9 cellular contexts compared by ENCODE assay signal in genomic region chr19:48646912-48647216, GRCh38. TPM values are rescaled to one million over a fixed set of nuclear protein-coding genes. Genes with fewer than 3 reads are reported as not detected.
DNase-seq lines count a peak whose midpoint lies in the region; ATAC-seq and TF ChIP-seq lines count a peak whose summit lies in the region.
"Had no signal": no experiment of that assay in that cellular context is flagged by ENCODE, and none has a peak within 500 bp of the region (broad histone marks: within the 10 kb centered on the region; RNA-seq: fewer than 3 reads in every experiment).

No MANE protein-coding gene starts in this region.

- peak overlapping the region; percentile 47 for H3K4me3 Mint-ChIP-seq in activated T-cell treated with anti-CD3 and anti-CD28 coated beads, Interleukin-2, amount 50 U/mL, for 4 hours
- peak overlapping the region; percentile 53 for H3K4me3 Mint-ChIP-seq in endothelial cell (ENCODE audit: unreplicated experiment)
- H3K4me3 Mint-ChIP-seq in stimulated activated naive CD8-positive, alpha-beta T cell treated with anti-CD3 and anti-CD28 coated beads, Interleukin-15, amount 100 ng/mL, for 72 hours, result peak overlapping the region; percentile 89 to 97

- H3K27me3 Mint-ChIP-seq in activated T-cell treated with anti-CD3 and anti-CD28 coated beads, Interleukin-2, amount 50 U/mL, for 4 hours (ENCODE audit: low read depth), result no peaks in the 10 kb centered on the region
- H3K27me3 Mint-ChIP-seq in endothelial cell (ENCODE audit: unreplicated experiment), result peaks cover 10% of the 10 kb centered on the region
- no peaks in the 10 kb centered on the region for H3K27me3 Mint-ChIP-seq in stimulated activated naive CD8-positive, alpha-beta T cell treated with anti-CD3 and anti-CD28 coated beads, Interleukin-15, amount 100 ng/mL, for 72 hours

- H3K27ac ChIP-seq in SU-DHL-6 (ENCODE audit: low read depth, low read length), result 0 out of 2 replicates have a peak overlapping the region, but pooled peaks have one; percentile 0

- H4K20me1 ChIP-seq in SU-DHL-6 (ENCODE audit: low read depth, low read length), result no peaks in the 10 kb centered on the region

- no peaks in the 10 kb centered on the region for H3K9me2 ChIP-seq in SU-DHL-6 (replicated peaks; ENCODE audit: insufficient read depth, low read length)

- H3K36me3 ChIP-seq in SU-DHL-6 (ENCODE audit: low read length), result no peaks in the 10 kb centered on the region

- no peaks in the 10 kb centered on the region for H3K79me2 ChIP-seq in SU-DHL-6 (ENCODE audit: insufficient read depth, low read length)

- no peaks in the 10 kb centered on the region for H3K9me3 ChIP-seq in SU-DHL-6 (ENCODE audit: insufficient read depth, low read length)

- peak overlapping the region; percentile 8; the same call in 1 of the 2 replicates for H3K9ac ChIP-seq in SU-DHL-6 (ENCODE audit: low read length)

- H3F3A ChIP-seq in SU-DHL-6 (ENCODE audit: insufficient read depth), result no peaks in the 10 kb centered on the region

- no peaks in the 10 kb centered on the region for H3K27me3 ChIP-seq in SU-DHL-6 (ENCODE audit: low read length)

- no peak for ATAC-seq in activated T-cell treated with anti-CD3 and anti-CD28 coated beads, Interleukin-2, amount 50 U/mL, for 4 hours
- no peak for ATAC-seq in stimulated activated naive CD8-positive, alpha-beta T cell treated with anti-CD3 and anti-CD28 coated beads, Interleukin-15, amount 100 ng/mL, for 72 hours
- ATAC-seq in HG03108 (IDR thresholded peaks at IDR 0.05; ENCODE audit: unreplicated experiment) (no peak), HG02798 (IDR thresholded peaks at IDR 0.05; ENCODE audit: poor library complexity, unreplicated experiment) (no peak)

- H3K4me3 ChIP-seq in SU-DHL-6 (ENCODE audit: insufficient read depth, low read length, poor library complexity, severe bottlenecking), result no peak overlapping the region

- H3K4me2 ChIP-seq in SU-DHL-6 (ENCODE audit: low read depth, low read length, poor library complexity, severe bottlenecking), result peak overlapping the region; percentile 62

- no peak for TF ChIP-seq CTCF in SU-DHL-6 (IDR thresholded peaks at IDR 0.05; ENCODE audit: insufficient read depth, low read length, poor library complexity, severe bottlenecking)
- TF ChIP-seq CTCF in endothelial cell (IDR thresholded peaks at IDR 0.05; ENCODE audit: unreplicated experiment), result no peak

- DNase-seq in activated T-cell treated with anti-CD3 and anti-CD28 coated beads, Interleukin-2, amount 50 U/mL, for 4 hours, result no peak
- DNase-seq in activated T-cell treated with anti-CD3 and anti-CD28 coated beads, Interleukin-2, amount 50 U/mL, for 48 hours, result no peak
- DNase-seq in endothelial cell (ENCODE audit: low spot score), result no peak
- DNase-seq in stimulated activated naive CD8-positive, alpha-beta T cell treated with anti-CD3 and anti-CD28 coated beads, Interleukin-15, amount 100 ng/mL, for 72 hours, result no peak
- no peak for DNase-seq in NCI-H187 (lab: John Stamatoyannopoulos, UW)

- H2AFZ ChIP-seq in SU-DHL-6 (ENCODE audit: low read depth, low read length, severe bottlenecking), result no peak overlapping the region

- no peaks in the 10 kb centered on the region for H3K9me3 Mint-ChIP-seq in activated T-cell treated with anti-CD3 and anti-CD28 coated beads, Interleukin-2, amount 50 U/mL, for 4 hours
- no peaks in the 10 kb centered on the region for H3K9me3 Mint-ChIP-seq in endothelial cell (ENCODE audit: unreplicated experiment)
- H3K9me3 Mint-ChIP-seq in stimulated activated naive CD8-positive, alpha-beta T cell treated with anti-CD3 and anti-CD28 coated beads, Interleukin-15, amount 100 ng/mL, for 72 hours, result no peaks in the 10 kb centered on the region

- H3K36me3 Mint-ChIP-seq in activated T-cell treated with anti-CD3 and anti-CD28 coated beads, Interleukin-2, amount 50 U/mL, for 4 hours (ENCODE audit: insufficient read depth), result no peaks in the 10 kb centered on the region
- peaks cover 4% of the 10 kb centered on the region for H3K36me3 Mint-ChIP-seq in endothelial cell (ENCODE audit: low read depth, unreplicated experiment)

- H3K27ac Mint-ChIP-seq in endothelial cell (ENCODE audit: unreplicated experiment), result no peak overlapping the region
- H3K27ac Mint-ChIP-seq in stimulated activated naive CD8-positive, alpha-beta T cell treated with anti-CD3 and anti-CD28 coated beads, Interleukin-15, amount 100 ng/mL, for 72 hours, result peak overlapping the region in 1 of 2 donors; percentile 67

- peaks cover 44% of the 10 kb centered on the region for H3K4me1 Mint-ChIP-seq in activated T-cell treated with anti-CD3 and anti-CD28 coated beads, Interleukin-2, amount 50 U/mL, for 4 hours (ENCODE audit: low read depth)
- H3K4me1 Mint-ChIP-seq in endothelial cell (ENCODE audit: unreplicated experiment), result peaks cover 15% of the 10 kb centered on the region
- H3K4me1 Mint-ChIP-seq in stimulated activated naive CD8-positive, alpha-beta T cell treated with anti-CD3 and anti-CD28 coated beads, Interleukin-15, amount 100 ng/mL, for 72 hours, result peaks cover 48% of the 10 kb centered on the region

RNA-seq across cellular contexts. Expression of gene CA11, which starts 0.9 kb away (rescaled TPM):
- 10 to 100 TPM in 1 of 3 donors, 1 to 10 TPM in 2; 8.8 to 11.6 (median 9.1) TPM for total RNA-seq in activated T-cell treated with anti-CD3 and anti-CD28 coated beads, Interleukin-2, amount 50 U/mL, for 4 hours
- total RNA-seq in endothelial cell (ENCODE audit: unreplicated experiment), result 11.9 TPM

RNA-seq across cellular contexts. Expression of gene DBP, which starts 9.7 kb away (rescaled TPM):
- total RNA-seq in activated T-cell treated with anti-CD3 and anti-CD28 coated beads, Interleukin-2, amount 50 U/mL, for 4 hours, result 10 to 100 TPM in 2 of 3 donors, 1 to 10 TPM in 1; 6.7 to 12.3 (median 11.2) TPM
- 4.3 TPM for total RNA-seq in endothelial cell (ENCODE audit: unreplicated experiment)

RNA-seq across cellular contexts. Expression of gene NTN5, which starts 26.0 kb away (rescaled TPM):
- total RNA-seq in activated T-cell treated with anti-CD3 and anti-CD28 coated beads, Interleukin-2, amount 50 U/mL, for 4 hours, result under 1 TPM; 0.11 to 0.26 (median 0.18) TPM
- 0.21 TPM for total RNA-seq in endothelial cell (ENCODE audit: unreplicated experiment)
- total RNA-seq: dermis microvascular lymphatic vessel endothelial cell had no signal

RNA-seq across cellular contexts. Expression of gene SPHK2, which starts 27.6 kb away (rescaled TPM):
- 10 to 100 TPM; 39.8 to 43.1 (median 40.6) TPM for total RNA-seq in activated T-cell treated with anti-CD3 and anti-CD28 coated beads, Interleukin-2, amount 50 U/mL, for 4 hours
- total RNA-seq in endothelial cell (ENCODE audit: unreplicated experiment), result 24.7 TPM

RNA-seq across cellular contexts. Expression of gene RPL18, which starts 27.9 kb away (rescaled TPM):
- total RNA-seq in activated T-cell treated with anti-CD3 and anti-CD28 coated beads, Interleukin-2, amount 50 U/mL, for 4 hours, result 1,000 to 10,000 TPM; 2,406 to 2,595 (median 2,478) TPM
- total RNA-seq in endothelial cell (ENCODE audit: unreplicated experiment), result 1,683 TPM
